ENCODE assay signal across 11 cellular contexts in genomic region chr5:91212336-91213092, GRCh38.
DNase-seq lines count a peak whose midpoint lies in the region; ATAC-seq, FAIRE-seq and TF ChIP-seq lines count a peak whose summit lies in the region.
"Had no signal": no experiment of that assay in that cellular context is flagged by ENCODE, and none has a peak within 500 bp of the region (broad histone marks: within the 10 kb centered on the region; RNA-seq: fewer than 3 reads in every experiment).

No MANE protein-coding gene starts in this region.

- no peaks in the 10 kb centered on the region for H3F3A ChIP-seq in PC-9 (ENCODE audit: insufficient read depth, low read depth)

- H3K36me3 ChIP-seq in muscle layer of duodenum (ENCODE audit: control insufficient read depth in 1 of 2, insufficient read depth in 2 of 2, low read length in 2 of 2) (no peaks in the 10 kb centered on the region), PC-9 (ENCODE audit: low read depth) (no peaks in the 10 kb centered on the region)

- H3K9me3 ChIP-seq in muscle layer of duodenum (ENCODE audit: control insufficient read depth in 1 of 2, low read length in 2 of 2) (no peaks in the 10 kb centered on the region), PC-9 (ENCODE audit: insufficient read depth, low read depth) (0 out of 2 replicates have a peak, but pooled peaks cover 4% of the 10 kb centered on the region)

- intact Hi-C loops in Right ventricle myocardium inferior (cut with DNase I) (loop anchor here (5.0 to 10.0 kb wide), 2 partner anchors 58 to 110 kb away; no protein-coding TSS in a partner anchor), cardiac septum (cut with DNase I) (loop anchor here (5.0 to 10.0 kb wide), 3 partner anchors 100 to 278 kb away; no protein-coding TSS in a partner anchor), PC-9 (cut with micrococcal nuclease; ENCODE audit: unreplicated experiment) (no loop called here)

- no peak overlapping the region for H2AFZ ChIP-seq in PC-9

- H3K27me3 ChIP-seq in muscle layer of duodenum (ENCODE audit: low read depth, low read length), result no peaks in the 10 kb centered on the region
- no peaks in the 10 kb centered on the region for H3K27me3 ChIP-seq in PC-9 (ENCODE audit: insufficient read depth, low read depth)

- peak; percentile 47 for ATAC-seq in Right ventricle myocardium inferior

- no peak for DNase-seq in Right ventricle myocardium inferior (ENCODE audit: missing footprints)
- no peak for DNase-seq in cardiac septum (ENCODE audit: low spot score)
- DNase-seq in NCI-H510A (lab: John Stamatoyannopoulos, UW), result no peak
- DNase-seq in PC-9, result no peak
- DNase-seq in NCI-H146 treated with DMSO at 0.1 percent for 48 hours (lab: John Stamatoyannopoulos, UW; ENCODE audit: unreplicated experiment), result no peak
- no peak for DNase-seq in activated gamma-delta T cell treated with Interleukin-2 at 50 U/mL for 16 hours
- DNase-seq: ACHN; stimulated activated CD4-positive, alpha-beta T cell treated with anti-CD3 and anti-CD28 coated beads, Interleukin-4, amount 100 ng/mL, for 4 hours had no signal

- FAIRE-seq in endometrium (lab: Jason Lieb, UNC), result peak; percentile 94
- FAIRE-seq: islet of Langerhans had no signal

- H3K79me2 ChIP-seq in PC-9 (ENCODE audit: low read depth), result no peaks in the 10 kb centered on the region

- BruUV-seq in PC-9 (replicated peaks; lab: Mats Ljungman, UMichigan), result no TSS peak

- no peaks in the 10 kb centered on the region for H3K9me2 ChIP-seq in PC-9 (ENCODE audit: insufficient read depth)

- POLR2A ChIA-PET in PC-9 (lab: Charles Lee; ENCODE audit: unreplicated experiment), result no interaction called here

- H3K4me2 ChIP-seq in PC-9, result no peak overlapping the region

- H3K4me1 ChIP-seq in muscle layer of duodenum (ENCODE audit: control insufficient read depth in 1 of 2, insufficient read depth in 2 of 2, low read length in 2 of 2) (peaks cover 0 to 5% of the 10 kb centered on the region in 2 donors), PC-9 (replicated peaks; ENCODE audit: insufficient read depth) (0 out of 2 replicates have a peak, but pooled peaks cover 9% of the 10 kb centered on the region)

- CTCF ChIA-PET in PC-9 (lab: Charles Lee), result no interaction called here

- no peak for TF ChIP-seq CTCF in PC-9 (conservative IDR thresholded peaks at IDR 0.05)

- H4K20me1 ChIP-seq in PC-9 (ENCODE audit: insufficient read depth), result no peaks in the 10 kb centered on the region

- H3K4me3 ChIP-seq in muscle layer of duodenum (ENCODE audit: low read depth in 1 of 2, low read length in 2 of 2) (no peak overlapping the region), PC-9 (no peak overlapping the region)

- H3K27ac ChIP-seq in muscle layer of duodenum (ENCODE audit: low read length) (peak overlapping the region; percentile 41), PC-9 (no peak overlapping the region)
